Comparison of ENCODE assay signal across 8 cellular contexts in the genomic region with DNA sequence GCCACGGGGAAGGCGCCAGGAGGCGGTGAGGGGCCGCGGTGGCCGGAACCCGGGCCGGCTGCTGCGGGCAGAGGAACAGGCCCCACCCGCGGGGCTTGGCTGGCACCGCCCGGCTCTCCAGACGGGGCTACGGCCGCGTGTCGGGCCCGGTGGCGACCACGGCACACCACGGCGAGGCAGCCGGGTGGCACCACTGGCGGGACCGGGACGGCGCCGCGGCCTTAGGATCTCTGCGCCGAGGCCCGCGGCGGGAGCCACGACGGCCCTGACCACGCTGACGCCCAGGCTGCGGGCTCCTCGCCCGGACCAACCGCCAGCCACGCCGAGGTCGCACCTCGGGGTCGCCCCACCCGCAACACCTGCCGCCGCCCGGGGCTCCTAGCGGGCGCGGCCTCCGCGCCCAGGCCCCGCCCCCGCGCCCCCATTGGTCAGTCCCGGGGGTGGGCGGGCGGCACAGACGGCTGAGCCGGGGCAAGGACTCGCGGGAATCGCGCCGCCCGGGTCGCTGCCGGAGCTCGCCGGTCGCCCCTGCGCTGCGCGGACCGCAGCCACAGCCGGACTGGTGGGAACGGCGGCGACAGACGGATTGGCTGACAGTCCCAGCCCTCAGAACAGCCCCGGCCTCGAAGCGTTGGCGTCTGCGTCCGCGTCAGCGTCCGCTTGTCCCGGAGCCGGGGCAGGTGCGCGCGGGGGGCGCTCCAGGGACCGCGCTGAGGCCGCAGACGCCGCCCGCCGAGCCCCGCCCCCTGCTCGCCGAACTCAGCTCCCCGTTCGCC. TPM values are rescaled to one million over a fixed set of nuclear protein-coding genes. Genes with fewer than 3 reads are reported as not detected.
DNase-seq lines count a peak whose midpoint lies in the region; ATAC-seq and TF ChIP-seq lines count a peak whose summit lies in the region.

A gene with protein sequence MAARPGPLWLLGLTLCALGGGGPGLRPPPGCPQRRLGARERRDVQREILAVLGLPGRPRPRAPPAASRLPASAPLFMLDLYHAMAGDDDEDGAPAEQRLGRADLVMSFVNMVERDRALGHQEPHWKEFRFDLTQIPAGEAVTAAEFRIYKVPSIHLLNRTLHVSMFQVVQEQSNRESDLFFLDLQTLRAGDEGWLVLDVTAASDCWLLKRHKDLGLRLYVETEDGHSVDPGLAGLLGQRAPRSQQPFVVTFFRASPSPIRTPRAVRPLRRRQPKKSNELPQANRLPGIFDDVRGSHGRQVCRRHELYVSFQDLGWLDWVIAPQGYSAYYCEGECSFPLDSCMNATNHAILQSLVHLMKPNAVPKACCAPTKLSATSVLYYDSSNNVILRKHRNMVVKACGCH (plus strand): TSS at position 491 of the 776 bp plus-strand sequence. CDS start 356 bp downstream, outside the sequence.

- H3K4me1 ChIP-seq in fibroblast of lung (ENCODE audit: control insufficient read depth, extremely low read depth, insufficient read depth, low read length) (no peaks in the 10 kb centered on the region), osteoblast (ENCODE audit: insufficient read depth, low read length) (peaks cover 3% of the 10 kb centered on the region), thyroid gland (peaks cover under 1 to 27% of the 10 kb centered on the region in 2 donors)

- H3K9me3 ChIP-seq in AG04450 (ENCODE audit: control insufficient read depth, insufficient read depth, low read length) (no peaks in the 10 kb centered on the region; the same call in 1 of the 2 replicates), fibroblast of lung (ENCODE audit: control insufficient read depth, insufficient read depth, low read depth, low read length) (no peaks in the 10 kb centered on the region), osteoblast (ENCODE audit: low read depth, low read length) (no peaks in the 10 kb centered on the region), thyroid gland (no peaks in the 10 kb centered on the region)

- H3K4me2 ChIP-seq in fibroblast of lung (ENCODE audit: extremely low read depth, insufficient read depth, low read length): peak within 1 kb of the TSS; percentile 59
- H3K4me2 ChIP-seq in osteoblast (ENCODE audit: insufficient read depth, low read length): peak within 1 kb of the TSS; percentile 55

- H3K27ac ChIP-seq in AG04450 (ENCODE audit: low read depth, low read length) (no peak within 1 kb of the TSS), fibroblast of lung (ENCODE audit: insufficient read depth, low read length) (no peak within 1 kb of the TSS), osteoblast (ENCODE audit: low read depth, low read length) (no peak within 1 kb of the TSS), thyroid gland (peak within 1 kb of the TSS; percentile 2 to 76 (median 51))

- H4K20me1 ChIP-seq in fibroblast of lung (ENCODE audit: control insufficient read depth, extremely low read depth, insufficient read depth, low read length) (no peaks in the 10 kb centered on the region), osteoblast (ENCODE audit: insufficient read depth, low read length) (peaks cover 9% of the 10 kb centered on the region)

- H2AFZ ChIP-seq in fibroblast of lung (ENCODE audit: low read length) (no peak within 1 kb of the TSS), osteoblast (ENCODE audit: low read length) (no peak within 1 kb of the TSS)

- H3K79me2 ChIP-seq in fibroblast of lung (ENCODE audit: control insufficient read depth, insufficient read depth, low read length) (no peaks in the 10 kb centered on the region), osteoblast (ENCODE audit: insufficient read depth, low read length) (no peaks in the 10 kb centered on the region)

- TF ChIP-seq CTCF in AG04450 (IDR thresholded peaks at IDR 0.05; ENCODE audit: low read depth, low read length) (no peak), fibroblast of lung (conservative IDR thresholded peaks at IDR 0.05 in 1 of 2, IDR thresholded peaks at IDR 0.05 in 1 of 2; ENCODE audit: low read depth in 1 of 2, low read length in 2 of 2) (no peak), osteoblast (IDR thresholded peaks at IDR 0.05; ENCODE audit: extremely low read depth, low read depth, low read length) (no peak), thyroid gland (IDR thresholded peaks at IDR 0.05) (no peak)

- CTCF ChIA-PET in AG04450 (lab: Charles Lee): no interaction called here

- H3K36me3 ChIP-seq in fibroblast of lung (ENCODE audit: control insufficient read depth, insufficient read depth, low read length) (peaks cover 4% of the 10 kb centered on the region), osteoblast (ENCODE audit: insufficient read depth, low read length) (peaks cover 20% of the 10 kb centered on the region), thyroid gland (peaks cover 0 to 4% of the 10 kb centered on the region in 2 donors)

- intact Hi-C loops in thyroid gland (cut with DNase I): no loop called here

- TF ChIP-seq POLR2A in thyroid gland (IDR thresholded peaks at IDR 0.05): peak in 1 of 2 donors; percentile 87

- H3K9ac ChIP-seq in fibroblast of lung (ENCODE audit: insufficient read depth, low read length): peak within 1 kb of the TSS; percentile 23

- H3K27me3 ChIP-seq in AG04450 (ENCODE audit: control insufficient read depth, insufficient read depth, low read length): peaks cover 18% of the 10 kb centered on the region
- H3K27me3 ChIP-seq in fibroblast of lung (ENCODE audit: control insufficient read depth, insufficient read depth, low read length): peaks cover 12% of the 10 kb centered on the region
- H3K27me3 ChIP-seq in osteoblast (ENCODE audit: insufficient read depth, low read length): peaks cover 14% of the 10 kb centered on the region
- H3K27me3 ChIP-seq in thyroid gland: no peaks in the 10 kb centered on the region

- no CpG with 5 or more reads among the region's 112 CpGs for WGBS in thyroid gland, 2 donors

- ATAC-seq in GM18861 (IDR thresholded peaks at IDR 0.05; ENCODE audit: unreplicated experiment): peak; percentile 54
- ATAC-seq in HG03196 (IDR thresholded peaks at IDR 0.05; ENCODE audit: unreplicated experiment): peak; percentile 65

- POLR2A ChIA-PET in AG04450 (lab: Yijun Ruan, JAX): no interaction called here

- H3K4me3 ChIP-seq in AG04450 (ENCODE audit: low read depth, low read length): peak within 1 kb of the TSS; percentile 45; the same call in 1 of the 2 replicates
- peak within 1 kb of the TSS in 2 of 4 experiments; percentile 21 to 42 for H3K4me3 ChIP-seq in fibroblast of lung (replicated peaks in 1 of 4; ENCODE audit: control extremely low read depth in 1 of 4, insufficient read depth in 1 of 4, low read depth in 3 of 4, low read length in 4 of 4)
- peak within 1 kb of the TSS; percentile 42 for H3K4me3 ChIP-seq in osteoblast (ENCODE audit: insufficient read depth, low read length)
- H3K4me3 ChIP-seq in thyroid gland (replicated peaks in 1 of 3): peak within 1 kb of the TSS; percentile 6 to 37 (median 25)

- DNase-seq in AG04450 (ENCODE audit: low read depth, low spot score) (no peak), NOMO-1 (lab: John Stamatoyannopoulos, UW; ENCODE audit: unreplicated experiment in 2 of 2) (peak; percentile 63 to 64), activated T-cell treated with anti-CD3 and anti-CD28 coated beads for 4 hours (peak; percentile 51), fibroblast of lung (ENCODE audit: low read depth in 2 of 2) (peak in 1 of 2 donors; percentile 28), osteoblast (ENCODE audit: insufficient read length, low spot score, missing footprints) (peak; percentile 97), thyroid gland (peak; percentile 86 to 88)

RNA-seq across cellular contexts. Expression of the gene that starts here (rescaled TPM):
- polyA plus RNA-seq in AG04450 (2011; rRNA removed) (not detected in 2 replicates), fibroblast of lung (0.41 TPM in 1 of 2 replicates, not detected in the other)
- polyA minus RNA-seq in AG04450 (2011; rRNA and poly(A)+ RNA removed): not detected in 2 replicates
- total RNA-seq in fibroblast of lung (0.26 and 0.33 TPM in 2 replicates), osteoblast (0.72 and 2.4 TPM in 2 replicates), thyroid gland (100 to 1,000 TPM in 3 of 4 donors, 10 to 100 TPM in 1; 58.5 to 386 (median 270) TPM)
- 0.33 TPM in 1 of 2 replicates, not detected in the other for polyA plus RNA-seq in fibroblast of lung (2012)
- 0.35 TPM in 1 of 2 replicates, not detected in the other for polyA minus RNA-seq in fibroblast of lung (ENCODE audit: low replicate concordance)

Comparison
In these comparisons a context has a peak if more than half of its experiments do, and no peak if none do; other contexts are left out.
1. RNA of the gene that starts here (total RNA-seq): 58.5 to 386 TPM in thyroid gland; 0.72 to 2.4 TPM in osteoblast and 0.26 to 0.33 TPM in fibroblast of lung; every median in the first group is over 10 times any median in the second.
2. H3K27ac ChIP-seq: peak in thyroid gland (3 of 3); none in AG04450 (single experiment), fibroblast of lung (single experiment) and osteoblast (single experiment).